ENCODE assay signal across 8 cellular contexts in genomic region chr4:40228497-40229365, GRCh38. TPM values are rescaled to one million over a fixed set of nuclear protein-coding genes. Genes with fewer than 3 reads are reported as not detected.
DNase-seq lines count a peak whose midpoint lies in the region; TF ChIP-seq lines count a peak whose summit lies in the region.
"Had no signal": no experiment of that assay in that cellular context is flagged by ENCODE, and none has a peak within 500 bp of the region (broad histone marks: within the 10 kb centered on the region; RNA-seq: fewer than 3 reads in every experiment).

No MANE protein-coding gene starts in this region.

- H3K9me3 ChIP-seq in GM23248 (ENCODE audit: low read depth), result no peaks in the 10 kb centered on the region
- no peaks in the 10 kb centered on the region for H3K9me3 ChIP-seq in hepatocyte (ENCODE audit: low read depth)

- H3K9me2 ChIP-seq in GM23248 (ENCODE audit: insufficient read depth), result no peaks in the 10 kb centered on the region
- no peaks in the 10 kb centered on the region for H3K9me2 ChIP-seq in hepatocyte (replicated peaks; ENCODE audit: insufficient read depth)

- H3K79me2 ChIP-seq in GM23248 (ENCODE audit: insufficient read depth), result no peaks in the 10 kb centered on the region
- no peaks in the 10 kb centered on the region for H3K79me2 ChIP-seq in hepatocyte

- H3K9ac ChIP-seq in GM23248, result no peak overlapping the region

- no peaks in the 10 kb centered on the region for H3K27me3 ChIP-seq in GM23248 (replicated peaks; ENCODE audit: insufficient read depth)
- H3K27me3 ChIP-seq in hepatocyte, result no peaks in the 10 kb centered on the region

- H3K27ac ChIP-seq in GM23248 (no peak overlapping the region), hepatocyte (no peak overlapping the region)

- no peaks in the 10 kb centered on the region for H4K20me1 ChIP-seq in GM23248 (ENCODE audit: insufficient read depth)
- no peaks in the 10 kb centered on the region for H4K20me1 ChIP-seq in hepatocyte (ENCODE audit: insufficient read depth, poor library complexity, severe bottlenecking)

- H3K4me3 ChIP-seq in GM23248 (no peak overlapping the region), hepatocyte (no peak overlapping the region)

- 91 to 92% methylated on average over 10 of the region's 10 CpGs for WGBS in GM23248 (ENCODE audit: low coverage in 1 of 2, low lambda C conversion rate in 2 of 2, missing lambda C conversion rate in 2 of 2), 2 experiments
- 94% methylated on average over 10 of the region's 10 CpGs for WGBS in hepatocyte (ENCODE audit: low lambda C conversion rate, missing lambda C conversion rate)

- H3F3A ChIP-seq in GM23248 (ENCODE audit: insufficient read depth), result peaks cover 4% of the 10 kb centered on the region; the same call in 1 of the 2 replicates

- in situ Hi-C loops in GM13977 (cut with MboI; ENCODE audit: low pct_unique_long_range_greater_than_20kb, low sequenced_read_pairs, unreplicated experiment) (no loop called here), GM23248 (cut with MboI) (no loop called here)

- peak; percentile 58 for TF ChIP-seq CTCF in GM13977 (IDR thresholded peaks at IDR 0.05; ENCODE audit: extremely low read depth, insufficient read depth, missing control alignments)
- peak; percentile 21 for TF ChIP-seq CTCF in hepatocyte (IDR thresholded peaks at IDR 0.05; ENCODE audit: poor library complexity)

- no peaks in the 10 kb centered on the region for H3K36me3 ChIP-seq in GM23248 (ENCODE audit: low read depth)
- no peaks in the 10 kb centered on the region for H3K36me3 ChIP-seq in hepatocyte (replicated peaks; ENCODE audit: insufficient read depth, low read depth)

- no peak overlapping the region for H2AFZ ChIP-seq in GM23248
- H2AFZ ChIP-seq in hepatocyte, result no peak overlapping the region

- DNase-seq in GM13977 (ENCODE audit: low spot score) (peak; percentile 58), GM23248 (peak; percentile 17), OCI-M1 (lab: John Stamatoyannopoulos, UW) (peak; percentile 33), hepatocyte (ENCODE audit: low spot score) (no peak), NCI-H187 (lab: John Stamatoyannopoulos, UW) (no peak), mesenteric fat pad (ENCODE audit: low spot score) (no peak), HuH-7.5 (ENCODE audit: low spot score) (no peak)

- H3K4me2 ChIP-seq in GM23248 (ENCODE audit: unreplicated experiment) (no peak overlapping the region), hepatocyte (no peak overlapping the region)

- H3K4me1 ChIP-seq in GM23248 (ENCODE audit: insufficient read depth) (no peaks in the 10 kb centered on the region), hepatocyte (ENCODE audit: insufficient read depth) (no peaks in the 10 kb centered on the region)

RNA-seq across cellular contexts. Expression of gene RHOH, which starts 31.9 kb away (rescaled TPM):
- not detected in 2 replicates for total RNA-seq in GM23248 (2014; rRNA removed; shearing (Covaris generic))
- polyA plus RNA-seq in GM23248 (2016; fragmentation: Nextera tagmentation; extraction: Ambion mirVana) (0.24 TPM in 1 of 2 replicates, not detected in the other), hepatocyte (not detected in 2 replicates)
- total RNA-seq in hepatocyte (0.36 TPM in 1 of 2 replicates, not detected in the other), mesenteric fat pad (3.9 TPM)
- total RNA-seq: pulmonary artery endothelial cell had no signal

Comparison
In these comparisons a context has a peak if more than half of its experiments do, and no peak if none do; other contexts are left out.
1. DNase-seq: peak in GM13977 (single experiment), GM23248 (single experiment) and OCI-M1 (single experiment); none in hepatocyte (single experiment), NCI-H187 (0 of 2), mesenteric fat pad (single experiment) and HuH-7.5 (single experiment).